Comparison of ENCODE assay signal across 8 cellular contexts in genomic region chr20:50572922-50573777, GRCh38.
A peak's percentile ranks its signal among the peaks of the same experiment; 100 is the strongest.
DNase-seq lines count a peak whose midpoint lies in the region; ATAC-seq and TF ChIP-seq lines count a peak whose summit lies in the region.

No MANE protein-coding gene starts in this region.

- H3K27ac ChIP-seq in ACC112 (ENCODE audit: low read depth, low read length) (peak overlapping the region; percentile 68), ascending aorta (peak overlapping the region; percentile 76 to 81), WERI-Rb-1 (no peak overlapping the region)

- H3K79me2 ChIP-seq in ACC112 (ENCODE audit: control insufficient read depth, insufficient read depth, low read length, unreplicated experiment) = peaks cover 54% of the 10 kb centered on the region

- TF ChIP-seq CTCF in ascending aorta (IDR thresholded peaks at IDR 0.05) (no peak), WERI-Rb-1 (IDR thresholded peaks at IDR 0.05; ENCODE audit: low read depth, low read length) (no peak)

- peaks cover 19% of the 10 kb centered on the region; the same call in 1 of the 2 replicates for H3K36me3 ChIP-seq in ACC112 (ENCODE audit: insufficient read depth, low read length)
- H3K36me3 ChIP-seq in ascending aorta = peaks cover 41 to 47% of the 10 kb centered on the region in 2 donors
- peaks cover 52% of the 10 kb centered on the region for H3K36me3 ChIP-seq in WERI-Rb-1

- H3K27me3 ChIP-seq in ACC112 (ENCODE audit: insufficient read depth, low read length) (no peaks in the 10 kb centered on the region), ascending aorta (no peaks in the 10 kb centered on the region), WERI-Rb-1 (ENCODE audit: insufficient read depth, low read depth, severe bottlenecking) (no peaks in the 10 kb centered on the region)

- no peak for ATAC-seq in HG02678 (IDR thresholded peaks at IDR 0.05; ENCODE audit: unreplicated experiment)
- ATAC-seq in HG02870 (IDR thresholded peaks at IDR 0.05; ENCODE audit: unreplicated experiment) = no peak

- H3K9me3 ChIP-seq in ascending aorta (no peaks in the 10 kb centered on the region), WERI-Rb-1 (ENCODE audit: severe bottlenecking) (no peaks in the 10 kb centered on the region)

- H3K4me3 ChIP-seq in ACC112 (ENCODE audit: low read depth, low read length) = peak overlapping the region; percentile 15; the same call in 1 of the 2 replicates
- no peak overlapping the region for H3K4me3 ChIP-seq in ascending aorta
- no peak overlapping the region for H3K4me3 ChIP-seq in WERI-Rb-1 (ENCODE audit: low read depth, low read length)

- intact Hi-C loops in ascending aorta (cut with DNase I) = loop anchor here (1.0 kb wide), 3 partner anchors 10 to 63 kb away; partner anchors contain the start of gene PTPN1

- H2AFZ ChIP-seq in ACC112 (ENCODE audit: low read length, unreplicated experiment) = no peak overlapping the region

- DNase-seq in HS-27A (ENCODE audit: low read depth) (peak; percentile 55), ascending aorta (ENCODE audit: low spot score in 2 of 2) (peak; percentile 46 to 89), medulla oblongata (ENCODE audit: extremely low spot score) (peak; percentile 74), NCI-H1436 treated with DMSO at 0.1 percent for 48 hours (lab: John Stamatoyannopoulos, UW) (no peak), WERI-Rb-1 (no peak)

- H3K4me1 ChIP-seq in ACC112 (ENCODE audit: control insufficient read depth, insufficient read depth, low read length, unreplicated experiment) = peaks cover 28% of the 10 kb centered on the region
- peaks cover 12 to 23% of the 10 kb centered on the region in 2 donors for H3K4me1 ChIP-seq in ascending aorta

Comparison
In these comparisons a context has a peak if more than half of its experiments do, and no peak if none do; other contexts are left out.
1. DNase-seq: peak in HS-27A (single experiment), ascending aorta (2 of 2) and medulla oblongata (single experiment); none in NCI-H1436 treated with DMSO at 0.1 percent for 48 hours (single experiment) and WERI-Rb-1 (single experiment).